Comparison of ENCODE assay signal across 20 cellular contexts in genomic region chr9:8821910-8822666, GRCh38.
DNase-seq lines count a peak whose midpoint lies in the region; ATAC-seq, FAIRE-seq and TF ChIP-seq lines count a peak whose summit lies in the region.
"Had no signal": no experiment of that assay in that cellular context is flagged by ENCODE, and none has a peak within 500 bp of the region (broad histone marks: within the 10 kb centered on the region; RNA-seq: fewer than 3 reads in every experiment).

No MANE protein-coding gene starts in this region.

- H3K9me3 Mint-ChIP-seq in type B pancreatic cell, result no peaks in the 10 kb centered on the region
- H3K9me3 Mint-ChIP-seq in progenitor cell of endocrine pancreas (ENCODE audit: low read depth), result peaks cover 6% of the 10 kb centered on the region
- H3K9me3 Mint-ChIP-seq: activated CD4-positive, alpha-beta memory T cell treated with anti-CD3 and anti-CD28 coated beads for 36 hours; activated naive CD4-positive, alpha-beta T cell treated with anti-CD3 and anti-CD28 coated beads for 36 hours; T-helper 1 cell treated with Interleukin-12 subunit alpha and Interleukin-12 subunit beta and Interleukin-4 antibody, amounts not matched to agents 30 μg/mL and 1 μg/mL, for 36 hours had no signal

- CTCF ChIA-PET in K562 (lab: Yijun Ruan, JAX; ENCODE audit: low intra/inter-chr PET ratio), result no interaction called here
- CTCF ChIA-PET in HepG2 (lab: Yijun Ruan, JAX; ENCODE audit: low intra/inter-chr PET ratio, low total read pairs), result no interaction called here

- H2AFZ ChIP-seq in KMS-11 (ENCODE audit: low read depth), result peak overlapping the region; percentile 59; the same call in 1 of the 2 replicates
- no peak overlapping the region for H2AFZ ChIP-seq in K562 (ENCODE audit: low read depth, low read length)
- no peak overlapping the region for H2AFZ ChIP-seq in HepG2 (ENCODE audit: low read length)

- H3K27ac Mint-ChIP-seq in type B pancreatic cell (no peak overlapping the region), progenitor cell of endocrine pancreas (no peak overlapping the region)
- H3K27ac Mint-ChIP-seq: activated CD4-positive, alpha-beta memory T cell treated with anti-CD3 and anti-CD28 coated beads for 36 hours; activated naive CD4-positive, alpha-beta T cell treated with anti-CD3 and anti-CD28 coated beads for 36 hours; T-helper 1 cell treated with Interleukin-12 subunit alpha and Interleukin-12 subunit beta and Interleukin-4 antibody, amounts not matched to agents 30 μg/mL and 1 μg/mL, for 36 hours had no signal

- BruUV-seq in K562 (replicated peaks; lab: Mats Ljungman, UMichigan) (no TSS peak), HepG2 (replicated peaks; lab: Mats Ljungman, UMichigan) (no TSS peak)

- peak overlapping the region; percentile 66; the same call in 1 of the 2 replicates for H3K9ac ChIP-seq in KMS-11
- no peak overlapping the region for H3K9ac ChIP-seq in K562 (ENCODE audit: insufficient read depth in 1 of 2, low read depth in 2 of 2, low read length in 2 of 2)
- H3K9ac ChIP-seq in HepG2 (ENCODE audit: insufficient read depth, low read depth, low read length), result no peak overlapping the region

- H3K27me3 ChIP-seq in KMS-11 (ENCODE audit: insufficient read depth, low read depth), result no peaks in the 10 kb centered on the region
- no peaks in the 10 kb centered on the region for H3K27me3 ChIP-seq in K562 (ENCODE audit: control insufficient read depth in 2 of 2, insufficient read depth in 2 of 2, low read length in 2 of 2)
- H3K27me3 ChIP-seq in HepG2 (ENCODE audit: control insufficient read depth in 1 of 2, insufficient read depth in 2 of 2, low read length in 2 of 2), result no peaks in the 10 kb centered on the region
- no peaks in the 10 kb centered on the region for H3K27me3 ChIP-seq in stomach
- H3K27me3 ChIP-seq: SJSA1 had no signal

- FAIRE-seq in K562 (lab: Jason Lieb, UNC) (no peak), HepG2 (lab: Jason Lieb, UNC) (no peak)

- DNase-seq in Daoy (ENCODE audit: low read depth), result peak; percentile 14
- DNase-seq in K562 (ENCODE audit: extremely low read depth in 1 of 4, low spot score in 3 of 4), result no peak
- DNase-seq in HepG2 (ENCODE audit: low spot score), result no peak
- DNase-seq in stomach, result no peak
- no peak for DNase-seq in type B pancreatic cell (ENCODE audit: extremely low spot score, unreplicated experiment)
- DNase-seq in left cardiac atrium, result no peak
- no peak for DNase-seq in progenitor cell of endocrine pancreas (ENCODE audit: low spot score, unreplicated experiment)
- DNase-seq: activated CD4-positive, alpha-beta memory T cell treated with anti-CD3 and anti-CD28 coated beads for 36 hours; activated naive CD4-positive, alpha-beta T cell treated with anti-CD3 and anti-CD28 coated beads for 36 hours; activated T-cell treated with anti-CD3 and anti-CD28 coated beads, Interleukin-2, amount 50 U/mL, for 1 hour; amygdala; left ventricle myocardium superior; MV-4-11; NCI-H187 had no signal

- H3K36me3 Mint-ChIP-seq in type B pancreatic cell, result peaks cover 3% of the 10 kb centered on the region
- H3K36me3 Mint-ChIP-seq in progenitor cell of endocrine pancreas (ENCODE audit: insufficient read depth), result peaks cover 3% of the 10 kb centered on the region
- H3K36me3 Mint-ChIP-seq: activated CD4-positive, alpha-beta memory T cell treated with anti-CD3 and anti-CD28 coated beads for 36 hours had no signal

- H3K79me2 ChIP-seq in KMS-11 (ENCODE audit: insufficient read depth, low read depth) (no peaks in the 10 kb centered on the region), K562 (ENCODE audit: control insufficient read depth, insufficient read depth, low read length) (no peaks in the 10 kb centered on the region), HepG2 (ENCODE audit: insufficient read depth, low read length) (no peaks in the 10 kb centered on the region)

- TF ChIP-seq RAD21 in K562 (CRISPR knock-in tag; conservative IDR thresholded peaks at IDR 0.05 in 1 of 2, IDR thresholded peaks at IDR 0.05 in 1 of 2) (no peak), HepG2 (CRISPR knock-in tag; IDR thresholded peaks at IDR 0.05) (no peak)

- in situ Hi-C loops in K562 (cut with MboI), result no loop called here
- in situ Hi-C loops in HepG2 (cut with HindIII; ENCODE audit: extremely low pct_ligation_motif_present, low pct_unique_long_range_greater_than_20kb), result no loop called here

- H3K9me3 ChIP-seq in K562 (replicated peaks; ENCODE audit: control insufficient read depth, insufficient read depth, low read depth, low read length) (no peaks in the 10 kb centered on the region), HepG2 (ENCODE audit: low read length) (no peaks in the 10 kb centered on the region), stomach (no peaks in the 10 kb centered on the region)
- H3K9me3 ChIP-seq: SJSA1 had no signal

- intact Hi-C loops in K562 (cut with micrococcal nuclease), result no loop called here
- intact Hi-C loops in HepG2 (cut with micrococcal nuclease; ENCODE audit: unreplicated experiment), result loop anchor here (10.0 kb wide), 1 partner anchor 57 kb away; no protein-coding TSS in a partner anchor
- intact Hi-C loops in stomach (cut with DNase I; ENCODE audit: low total_unique reads), result no loop called here
- intact Hi-C loops in left cardiac atrium (cut with DNase I), result no loop called here

- H3K27me3 Mint-ChIP-seq in type B pancreatic cell, result no peaks in the 10 kb centered on the region
- no peaks in the 10 kb centered on the region for H3K27me3 Mint-ChIP-seq in progenitor cell of endocrine pancreas

- TF ChIP-seq POLR2A in K562 (conservative IDR thresholded peaks at IDR 0.05), result no peak
- TF ChIP-seq POLR2A in HepG2 (IDR thresholded peaks at IDR 0.05; ENCODE audit: insufficient read depth in 1 of 2, low read depth in 2 of 2, low read length in 2 of 2), result no peak
- no peak for TF ChIP-seq POLR2A in stomach (IDR thresholded peaks at IDR 0.05)

- H3K36me3 ChIP-seq in KMS-11 (ENCODE audit: insufficient read depth), result no peaks in the 10 kb centered on the region
- H3K36me3 ChIP-seq in K562 (ENCODE audit: control insufficient read depth, insufficient read depth, low read length), result no peaks in the 10 kb centered on the region
- no peaks in the 10 kb centered on the region for H3K36me3 ChIP-seq in HepG2 (replicated peaks in 1 of 2; ENCODE audit: control insufficient read depth in 1 of 2, insufficient read depth in 2 of 2, low read length in 2 of 2)
- no peaks in the 10 kb centered on the region for H3K36me3 ChIP-seq in stomach
- H3K36me3 ChIP-seq: SJSA1 had no signal

- H3K4me3 ChIP-seq in KMS-11 (IDR thresholded peaks at IDR 0.05; ENCODE audit: insufficient read depth, low read depth, low read length) (no peak overlapping the region), K562 (no peak overlapping the region), HepG2 (replicated peaks in 1 of 3; ENCODE audit: insufficient read depth in 1 of 3, low read depth in 2 of 3, low read length in 3 of 3) (no peak overlapping the region), stomach (no peak overlapping the region)
- H3K4me3 ChIP-seq: SJSA1 had no signal

- no peak for TF ChIP-seq CTCF in KMS-11 (conservative IDR thresholded peaks at IDR 0.05; ENCODE audit: low read depth, low read length)
- TF ChIP-seq CTCF in K562 (IDR thresholded peaks at IDR 0.05 in 2 of 3, conservative IDR thresholded peaks at IDR 0.05 in 1 of 3; ENCODE audit: insufficient read depth in 2 of 3, low read depth in 1 of 3, low read length in 3 of 3), result no peak
- no peak for TF ChIP-seq CTCF in HepG2 (CRISPR knock-in tag; IDR thresholded peaks at IDR 0.05)
- TF ChIP-seq CTCF in stomach (IDR thresholded peaks at IDR 0.05), result no peak
- no peak for TF ChIP-seq CTCF in type B pancreatic cell (conservative IDR thresholded peaks at IDR 0.05)
- TF ChIP-seq CTCF in progenitor cell of endocrine pancreas (IDR thresholded peaks at IDR 0.05; ENCODE audit: unreplicated experiment), result no peak

- ATAC-seq in K562 (no peak), HepG2 (no peak), left cardiac atrium (no peak)
- ATAC-seq: left ventricle myocardium superior, sciatic nerve had no signal

- H3K27ac ChIP-seq in KMS-11, result peak overlapping the region; percentile 94
- no peak overlapping the region for H3K27ac ChIP-seq in K562 (ENCODE audit: extremely low read depth, low read depth, low read length)
- H3K27ac ChIP-seq in HepG2 (ENCODE audit: extremely low read length, insufficient read depth, low read length), result no peak overlapping the region
- H3K27ac ChIP-seq in stomach, result no peak overlapping the region
- H3K27ac ChIP-seq: C4-2B, SJSA1, VCaP had no signal

- TF ChIP-seq EP300 in K562 (IDR thresholded peaks at IDR 0.05; ENCODE audit: low read length), result no peak
- no peak for TF ChIP-seq EP300 in HepG2 (IDR thresholded peaks at IDR 0.05; ENCODE audit: low read depth in 2 of 2, low read length in 2 of 2)
- no peak for TF ChIP-seq EP300 in HepG2 (CRISPR knock-in tag; IDR thresholded peaks at IDR 0.05; ENCODE audit: borderline replicate concordance)
- TF ChIP-seq EP300 in stomach (IDR thresholded peaks at IDR 0.05), result no peak

- POLR2A ChIA-PET in K562 (lab: Yijun Ruan, JAX), result no interaction called here
- POLR2A ChIA-PET in HepG2 (lab: Yijun Ruan, JAX), result no interaction called here

- H3K4me3 Mint-ChIP-seq in type B pancreatic cell (no peak overlapping the region), progenitor cell of endocrine pancreas (ENCODE audit: low read depth) (no peak overlapping the region)
- H3K4me3 Mint-ChIP-seq: activated CD4-positive, alpha-beta memory T cell treated with anti-CD3 and anti-CD28 coated beads for 36 hours; activated naive CD4-positive, alpha-beta T cell treated with anti-CD3 and anti-CD28 coated beads for 36 hours; T-helper 1 cell treated with Interleukin-12 subunit alpha and Interleukin-12 subunit beta and Interleukin-4 antibody, amounts not matched to agents 30 μg/mL and 1 μg/mL, for 36 hours had no signal

- H4K20me1 ChIP-seq in KMS-11 (ENCODE audit: insufficient read depth) (no peaks in the 10 kb centered on the region), K562 (replicated peaks; ENCODE audit: control insufficient read depth, insufficient read depth, low read length) (no peaks in the 10 kb centered on the region), HepG2 (ENCODE audit: insufficient read depth, low read length) (no peaks in the 10 kb centered on the region)

- H3K4me2 ChIP-seq in KMS-11 (peak overlapping the region; percentile 60; the same call in 1 of the 2 replicates), K562 (ENCODE audit: insufficient read depth, low read length) (no peak overlapping the region), HepG2 (ENCODE audit: low read depth, low read length) (no peak overlapping the region)

- H3K4me1 ChIP-seq in KMS-11 (ENCODE audit: low read depth, poor library complexity, severe bottlenecking) (peaks cover 34% of the 10 kb centered on the region), K562 (replicated peaks in 1 of 2; ENCODE audit: control insufficient read depth in 2 of 2, insufficient read depth in 2 of 2, low read length in 2 of 2) (no peaks in the 10 kb centered on the region), HepG2 (ENCODE audit: insufficient read depth, low read length) (peaks cover 14% of the 10 kb centered on the region), stomach (no peaks in the 10 kb centered on the region)
- H3K4me1 ChIP-seq: SJSA1 had no signal

- H3K4me1 Mint-ChIP-seq in type B pancreatic cell (ENCODE audit: unreplicated experiment), result peaks cover 11% of the 10 kb centered on the region
- H3K4me1 Mint-ChIP-seq in progenitor cell of endocrine pancreas (ENCODE audit: low read depth), result peaks cover 14% of the 10 kb centered on the region

- 0% methylated on average over 4 of the region's 4 CpGs for WGBS in K562 (ENCODE audit: insufficient coverage, low coverage, missing lambda C conversion rate)
- WGBS in HepG2 (ENCODE audit: low lambda C conversion rate), result 63% methylated on average over 4 of the region's 4 CpGs
- WGBS in stomach, 5 donors, result 79 to 91% (median 88%) methylated on average over 4 of the region's 4 CpGs

- no peaks in the 10 kb centered on the region for H3K9me1 ChIP-seq in K562 (ENCODE audit: control insufficient read depth, insufficient read depth, low read length)
